ENCODE assay signal across 8 cellular contexts in the genomic region with DNA sequence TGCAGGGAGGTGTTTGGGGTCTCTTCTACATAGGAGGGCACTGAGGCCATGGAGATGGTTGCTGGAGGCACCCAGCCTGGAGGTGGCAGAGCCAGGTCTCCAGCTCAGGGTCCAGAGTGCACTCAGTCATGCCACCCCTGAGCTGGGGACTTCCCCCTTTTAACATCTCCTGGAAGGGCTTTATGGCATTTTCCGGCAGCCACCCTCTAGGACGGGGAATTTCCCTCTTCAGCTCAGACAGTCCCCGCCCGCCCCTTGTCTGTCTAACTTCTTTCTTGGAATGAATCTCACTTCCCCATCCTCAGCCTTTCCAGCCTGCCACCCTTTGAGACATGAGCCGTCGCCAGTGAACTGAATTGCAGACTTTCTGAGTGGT. TPM values are rescaled to one million over a fixed set of nuclear protein-coding genes. Genes with fewer than 3 reads are reported as not detected.
DNase-seq lines count a peak whose midpoint lies in the region; ATAC-seq and TF ChIP-seq lines count a peak whose summit lies in the region.

No MANE protein-coding gene starts in this region.

- peaks cover 55% of the 10 kb centered on the region for H3K4me1 ChIP-seq in muscle layer of colon (ENCODE audit: insufficient read depth, low read length)
- no peaks in the 10 kb centered on the region for H3K4me1 ChIP-seq in CD8-positive, alpha-beta T cell (ENCODE audit: insufficient read depth, low read length)

- TF ChIP-seq CTCF in CD8-positive, alpha-beta T cell (IDR thresholded peaks at IDR 0.05), result no peak

- no peak overlapping the region for H3K9ac ChIP-seq in muscle layer of colon (ENCODE audit: low read length)

- POLR2A ChIA-PET in CD8-positive, alpha-beta T cell (lab: Charles Lee), result no interaction called here

- CTCF ChIA-PET in CD8-positive, alpha-beta T cell (lab: Charles Lee), result interaction anchor here (1.0 to 14.4 kb wide), 3 partner anchors 18 to 144 kb away, joined by 4 to 374 read pairs (median 7); no protein-coding TSS in a partner anchor

- H3K27me3 Mint-ChIP-seq in T-helper 1 cell treated with Interleukin-12 subunit alpha and Interleukin-12 subunit beta and Interleukin-4 antibody, amounts not matched to agents 30 μg/mL and 1 μg/mL, for 36 hours (ENCODE audit: low read depth), result peaks cover 13% of the 10 kb centered on the region
- no peaks in the 10 kb centered on the region for H3K27me3 Mint-ChIP-seq in CD8-positive, alpha-beta T cell (ENCODE audit: low read depth)

- H3K9me3 Mint-ChIP-seq in T-helper 1 cell treated with Interleukin-12 subunit alpha and Interleukin-12 subunit beta and Interleukin-4 antibody, amounts not matched to agents 30 μg/mL and 1 μg/mL, for 36 hours, result no peaks in the 10 kb centered on the region
- H3K9me3 Mint-ChIP-seq in CD8-positive, alpha-beta T cell, result no peaks in the 10 kb centered on the region

- H3K27me3 ChIP-seq in muscle layer of colon (ENCODE audit: control insufficient read depth in 1 of 2, insufficient read depth in 2 of 2, low read length in 2 of 2), result no peaks in the 10 kb centered on the region
- H3K27me3 ChIP-seq in CD8-positive, alpha-beta T cell (ENCODE audit: insufficient read depth, low read length), result no peaks in the 10 kb centered on the region

- H3K36me3 Mint-ChIP-seq in T-helper 1 cell treated with Interleukin-12 subunit alpha and Interleukin-12 subunit beta and Interleukin-4 antibody, amounts not matched to agents 30 μg/mL and 1 μg/mL, for 36 hours (ENCODE audit: low read depth), result peaks cover 3% of the 10 kb centered on the region
- H3K36me3 Mint-ChIP-seq in CD8-positive, alpha-beta T cell, result no peaks in the 10 kb centered on the region

- H3K27ac ChIP-seq in muscle layer of colon (ENCODE audit: low read depth, low read length), result peak overlapping the region; percentile 12
- no peak overlapping the region for H3K27ac ChIP-seq in CD8-positive, alpha-beta T cell (ENCODE audit: low read depth, low read length)

- peaks cover 16% of the 10 kb centered on the region for H3K36me3 ChIP-seq in muscle layer of colon (ENCODE audit: insufficient read depth, low read length)
- no peaks in the 10 kb centered on the region for H3K36me3 ChIP-seq in CD8-positive, alpha-beta T cell (ENCODE audit: insufficient read depth, low read length)

- peak; percentile 69 for ATAC-seq in GM18498 (IDR thresholded peaks at IDR 0.05; ENCODE audit: unreplicated experiment)
- ATAC-seq in HG02588 (IDR thresholded peaks at IDR 0.05; ENCODE audit: unreplicated experiment), result peak; percentile 74
- no peak for ATAC-seq in CD8-positive, alpha-beta T cell

- intact Hi-C loops in CD8-positive, alpha-beta T cell (cut with DNase I, micrococcal nuclease), result no loop called here

- H3K9me3 ChIP-seq in muscle layer of colon (ENCODE audit: low read length), result no peaks in the 10 kb centered on the region
- H3K9me3 ChIP-seq in CD8-positive, alpha-beta T cell (ENCODE audit: low read length), result no peaks in the 10 kb centered on the region

- peak overlapping the region; percentile 63 for H3K4me3 Mint-ChIP-seq in T-helper 1 cell treated with Interleukin-12 subunit alpha and Interleukin-12 subunit beta and Interleukin-4 antibody, amounts not matched to agents 30 μg/mL and 1 μg/mL, for 36 hours
- H3K4me3 Mint-ChIP-seq in CD8-positive, alpha-beta T cell, result no peak overlapping the region

- H3K4me3 ChIP-seq in muscle layer of colon (ENCODE audit: low read depth in 1 of 2, low read length in 2 of 2), result no peak overlapping the region
- no peak overlapping the region for H3K4me3 ChIP-seq in CD8-positive, alpha-beta T cell (ENCODE audit: low read depth, low read length)

- no peak for DNase-seq in DMS53 treated with DMSO at 0.1 percent for 48 hours (lab: John Stamatoyannopoulos, UW; ENCODE audit: unreplicated experiment)
- no peak for DNase-seq in CD8-positive, alpha-beta T cell
- DNase-seq in HPDE6-E6E7 (ENCODE audit: extremely low spot score), result no peak
- no peak for DNase-seq in NCI-H1092 (lab: John Stamatoyannopoulos, UW)

- peaks cover 22% of the 10 kb centered on the region for H3K4me1 Mint-ChIP-seq in T-helper 1 cell treated with Interleukin-12 subunit alpha and Interleukin-12 subunit beta and Interleukin-4 antibody, amounts not matched to agents 30 μg/mL and 1 μg/mL, for 36 hours (ENCODE audit: low read depth)
- no peaks in the 10 kb centered on the region for H3K4me1 Mint-ChIP-seq in CD8-positive, alpha-beta T cell (ENCODE audit: low read depth)

- H3K27ac Mint-ChIP-seq in T-helper 1 cell treated with Interleukin-12 subunit alpha and Interleukin-12 subunit beta and Interleukin-4 antibody, amounts not matched to agents 30 μg/mL and 1 μg/mL, for 36 hours, result peak overlapping the region; percentile 60
- H3K27ac Mint-ChIP-seq in CD8-positive, alpha-beta T cell, result no peak overlapping the region

RNA-seq across cellular contexts. Expression of a gene that starts 49.9 kb away (rescaled TPM):
- total RNA-seq in CD8-positive, alpha-beta T cell, result not detected
